ENCODE assay signal across 12 cellular contexts in genomic region chr17:48139948-48140347, GRCh38. TPM values are rescaled to one million over a fixed set of nuclear protein-coding genes. Genes with fewer than 3 reads are reported as not detected.
A peak's percentile ranks its signal among the peaks of the same experiment; 100 is the strongest.
DNase-seq lines count a peak whose midpoint lies in the region; ATAC-seq, FAIRE-seq and TF ChIP-seq lines count a peak whose summit lies in the region.
"Had no signal": no experiment of that assay in that cellular context is flagged by ENCODE, and none has a peak within 500 bp of the region (broad histone marks: within the 10 kb centered on the region; RNA-seq: fewer than 3 reads in every experiment).

No MANE protein-coding gene starts in this region.

- no peaks in the 10 kb centered on the region for H3K27me3 ChIP-seq in effector memory CD4-positive, alpha-beta T cell (replicated peaks; ENCODE audit: control insufficient read depth, insufficient read depth, low read length, poor library complexity, severe bottlenecking)

- TF ChIP-seq CTCF in natural killer cell (IDR thresholded peaks at IDR 0.05): no peak

- H3K4me1 ChIP-seq in effector memory CD4-positive, alpha-beta T cell (ENCODE audit: control insufficient read depth, insufficient read depth, low read length, poor library complexity, severe bottlenecking): no peaks in the 10 kb centered on the region

- no peak for DNase-seq in activated T-cell treated with anti-CD3 and anti-CD28 coated beads, Interleukin-2, amount 50 U/mL, for 24 hours
- DNase-seq in activated T-cell treated with anti-CD3 and anti-CD28 coated beads, Interleukin-2, amount 50 U/mL, for 4 hours: no peak
- peak; percentile 71 for DNase-seq in NOMO-1 treated with DMSO at 0.1 percent for 48 hours (lab: John Stamatoyannopoulos, UW; ENCODE audit: unreplicated experiment)
- no peak for DNase-seq in natural killer cell
- DNase-seq in effector memory CD4-positive, alpha-beta T cell: no peak
- no peak for DNase-seq in HK-2 (ENCODE audit: unreplicated experiment)
- DNase-seq in GM19239 (ENCODE audit: insufficient read length, low spot score): no peak
- DNase-seq: DMS153, mammary epithelial cell, NCI-H2171 had no signal

- peak overlapping the region; percentile 81 for H3K27ac Mint-ChIP-seq in activated T-cell treated with anti-CD3 and anti-CD28 coated beads, Interleukin-2, amount 50 U/mL, for 24 hours
- H3K27ac Mint-ChIP-seq in activated naive CD8-positive, alpha-beta T cell: peak overlapping the region; percentile 50
- H3K27ac Mint-ChIP-seq in natural killer cell: peak overlapping the region; percentile 37 to 55
- H3K27ac Mint-ChIP-seq: type B pancreatic cell had no signal

- ATAC-seq in activated T-cell treated with anti-CD3 and anti-CD28 coated beads, Interleukin-2, amount 50 U/mL, for 4 hours: no peak
- ATAC-seq in natural killer cell: no peak

- H3K9me3 ChIP-seq in effector memory CD4-positive, alpha-beta T cell (ENCODE audit: control insufficient read depth, low read length): no peaks in the 10 kb centered on the region

- peaks cover 10% of the 10 kb centered on the region for H3K4me1 Mint-ChIP-seq in activated T-cell treated with anti-CD3 and anti-CD28 coated beads, Interleukin-2, amount 50 U/mL, for 24 hours (ENCODE audit: low read depth)
- peaks cover 10% of the 10 kb centered on the region for H3K4me1 Mint-ChIP-seq in activated T-cell treated with anti-CD3 and anti-CD28 coated beads, Interleukin-2, amount 50 U/mL, for 4 hours (ENCODE audit: low read depth)
- H3K4me1 Mint-ChIP-seq in activated naive CD8-positive, alpha-beta T cell (ENCODE audit: low read depth): peaks cover 8% of the 10 kb centered on the region
- peaks cover 14 to 15% of the 10 kb centered on the region in 2 donors for H3K4me1 Mint-ChIP-seq in natural killer cell

- no peak overlapping the region for H3K27ac ChIP-seq in effector memory CD4-positive, alpha-beta T cell (ENCODE audit: insufficient read depth, low read length, poor library complexity, severe bottlenecking)

- H3K36me3 ChIP-seq in effector memory CD4-positive, alpha-beta T cell (ENCODE audit: control insufficient read depth, insufficient read depth, low read length): peaks cover 23% of the 10 kb centered on the region

- no peaks in the 10 kb centered on the region for H3K9me3 Mint-ChIP-seq in activated T-cell treated with anti-CD3 and anti-CD28 coated beads, Interleukin-2, amount 50 U/mL, for 24 hours
- no peaks in the 10 kb centered on the region for H3K9me3 Mint-ChIP-seq in activated T-cell treated with anti-CD3 and anti-CD28 coated beads, Interleukin-2, amount 50 U/mL, for 4 hours
- H3K9me3 Mint-ChIP-seq in activated naive CD8-positive, alpha-beta T cell (ENCODE audit: low read depth): no peaks in the 10 kb centered on the region
- no peaks in the 10 kb centered on the region for H3K9me3 Mint-ChIP-seq in natural killer cell
- H3K9me3 Mint-ChIP-seq: type B pancreatic cell had no signal

- intact Hi-C loops in natural killer cell (cut with micrococcal nuclease): no loop called here

- no peak overlapping the region for H3K4me3 ChIP-seq in effector memory CD4-positive, alpha-beta T cell (ENCODE audit: insufficient read depth, low read depth, low read length, poor library complexity, severe bottlenecking)

- H3K36me3 Mint-ChIP-seq in activated T-cell treated with anti-CD3 and anti-CD28 coated beads, Interleukin-2, amount 50 U/mL, for 24 hours (ENCODE audit: low read depth): peaks cover 49% of the 10 kb centered on the region
- H3K36me3 Mint-ChIP-seq in activated T-cell treated with anti-CD3 and anti-CD28 coated beads, Interleukin-2, amount 50 U/mL, for 4 hours (ENCODE audit: insufficient read depth): peaks cover 14% of the 10 kb centered on the region
- no peaks in the 10 kb centered on the region for H3K36me3 Mint-ChIP-seq in activated naive CD8-positive, alpha-beta T cell
- no peaks in the 10 kb centered on the region for H3K36me3 Mint-ChIP-seq in natural killer cell
- H3K36me3 Mint-ChIP-seq: type B pancreatic cell had no signal

- H3K4me3 Mint-ChIP-seq in activated T-cell treated with anti-CD3 and anti-CD28 coated beads, Interleukin-2, amount 50 U/mL, for 24 hours: no peak overlapping the region
- no peak overlapping the region for H3K4me3 Mint-ChIP-seq in activated T-cell treated with anti-CD3 and anti-CD28 coated beads, Interleukin-2, amount 50 U/mL, for 4 hours
- no peak overlapping the region for H3K4me3 Mint-ChIP-seq in activated naive CD8-positive, alpha-beta T cell
- H3K4me3 Mint-ChIP-seq in natural killer cell: no peak overlapping the region
- H3K4me3 Mint-ChIP-seq: type B pancreatic cell had no signal

- no peak for FAIRE-seq in GM19239 (lab: Jason Lieb, UNC)

- no peaks in the 10 kb centered on the region for H3K27me3 Mint-ChIP-seq in activated T-cell treated with anti-CD3 and anti-CD28 coated beads, Interleukin-2, amount 50 U/mL, for 24 hours
- H3K27me3 Mint-ChIP-seq in activated T-cell treated with anti-CD3 and anti-CD28 coated beads, Interleukin-2, amount 50 U/mL, for 4 hours (ENCODE audit: low read depth): no peaks in the 10 kb centered on the region
- no peaks in the 10 kb centered on the region for H3K27me3 Mint-ChIP-seq in activated naive CD8-positive, alpha-beta T cell
- H3K27me3 Mint-ChIP-seq in natural killer cell (ENCODE audit: low read depth in 2 of 2): no peaks in the 10 kb centered on the region

RNA-seq across cellular contexts. Expression of gene SNX11, which starts 32.4 kb away (rescaled TPM):
- total RNA-seq in activated T-cell treated with anti-CD3 and anti-CD28 coated beads, Interleukin-2, amount 50 U/mL, for 4 hours: 10 to 100 TPM; 30.5 to 41.9 (median 30.9) TPM
- 10 to 100 TPM; 22.4 to 43.2 (median 33.2) TPM for total RNA-seq in natural killer cell

RNA-seq across cellular contexts. Expression of gene CBX1, which starts 38.7 kb away (rescaled TPM):
- total RNA-seq in activated T-cell treated with anti-CD3 and anti-CD28 coated beads, Interleukin-2, amount 50 U/mL, for 4 hours: 10 to 100 TPM; 53.2 to 64.4 (median 60.8) TPM
- 10 to 100 TPM; 16.9 to 25.4 (median 22.6) TPM for total RNA-seq in natural killer cell
